In genomic region chr18:2983296-2983695, GRCh38 we compare ENCODE assay signal across 14 cellular contexts. TPM values are rescaled to one million over a fixed set of nuclear protein-coding genes. Genes with fewer than 3 reads are reported as not detected.
DNase-seq lines count a peak whose midpoint lies in the region; ATAC-seq and TF ChIP-seq lines count a peak whose summit lies in the region.
"Had no signal": no experiment of that assay in that cellular context is flagged by ENCODE, and none has a peak within 500 bp of the region (broad histone marks: within the 10 kb centered on the region; RNA-seq: fewer than 3 reads in every experiment).

No MANE protein-coding gene starts in this region.

- H3K9me2 ChIP-seq in PC-3 (replicated peaks; ENCODE audit: low read length) = no peaks in the 10 kb centered on the region

- no peak for TF ChIP-seq CTCF in brain (conservative IDR thresholded peaks at IDR 0.05)
- TF ChIP-seq CTCF in PC-3 (conservative IDR thresholded peaks at IDR 0.05; ENCODE audit: low read depth, low read length) = no peak

- no peak overlapping the region for H3K4me3 ChIP-seq in BLaER1
- H3K4me3 ChIP-seq in muscle layer of duodenum (ENCODE audit: low read depth in 1 of 2, low read length in 2 of 2) = no peak overlapping the region
- no peak overlapping the region for H3K4me3 ChIP-seq in PC-3 (ENCODE audit: low read length)

- H3K9me3 Mint-ChIP-seq in IgD-negative memory B cell (no peaks in the 10 kb centered on the region), brain (peaks cover 0 to 12% (median 3%) of the 10 kb centered on the region in 5 experiments)

- H3K9ac ChIP-seq in BLaER1 = no peak overlapping the region
- H3K9ac ChIP-seq in PC-3 (ENCODE audit: low read length) = no peak overlapping the region

- H2AFZ ChIP-seq in PC-3 (ENCODE audit: low read length) = no peak overlapping the region

- no peaks in the 10 kb centered on the region for H3K9me3 ChIP-seq in BLaER1
- no peaks in the 10 kb centered on the region for H3K9me3 ChIP-seq in muscle layer of duodenum (ENCODE audit: control insufficient read depth in 1 of 2, low read length in 2 of 2)
- H3K9me3 ChIP-seq in PC-3 (ENCODE audit: low read length) = no peaks in the 10 kb centered on the region

- peaks cover 36% of the 10 kb centered on the region; the same call in 1 of the 2 replicates for H4K20me1 ChIP-seq in BLaER1
- no peaks in the 10 kb centered on the region for H4K20me1 ChIP-seq in PC-3 (ENCODE audit: low read length)

- DNase-seq in HT-29 (ENCODE audit: low spot score) (no peak), PC-3 (no peak), T1000 (lab: John Stamatoyannopoulos, UW) (no peak)
- DNase-seq: activated CD4-positive, alpha-beta T cell treated with anti-CD3 and anti-CD28 coated beads, Interleukin-2, amount 50 U/mL, for 4 hours; mammary epithelial cell; NCI-H1694; NCI-H82 had no signal

- no peak for ATAC-seq in GM18511 (IDR thresholded peaks at IDR 0.05; ENCODE audit: unreplicated experiment)
- no peak for ATAC-seq in PC-3

- H3K27me3 ChIP-seq in BLaER1 = no peaks in the 10 kb centered on the region
- H3K27me3 ChIP-seq in muscle layer of duodenum (ENCODE audit: low read depth, low read length) = no peaks in the 10 kb centered on the region
- H3K27me3 ChIP-seq in PC-3 (ENCODE audit: low read length) = no peaks in the 10 kb centered on the region

- peaks cover 56 to 60% (median 57%) of the 10 kb centered on the region in 3 donors for H3K4me1 Mint-ChIP-seq in IgD-negative memory B cell
- peaks cover 61% of the 10 kb centered on the region for H3K4me1 Mint-ChIP-seq in brain

- intact Hi-C loops in PC-3 (cut with micrococcal nuclease) = loop anchor here (5.0 kb wide), 1 partner anchor 36 kb away; no protein-coding TSS in a partner anchor

- H3K4me3 Mint-ChIP-seq in IgD-negative memory B cell (peak overlapping the region in 2 of 4 donors; percentile 38 to 87), brain (peak overlapping the region in 1 of 5 experiments; percentile 28)

- H3K27ac ChIP-seq in BLaER1 (no peak overlapping the region), muscle layer of duodenum (ENCODE audit: low read length) (peak overlapping the region; percentile 91), PC-3 (ENCODE audit: low read length) (no peak overlapping the region)
- H3K27ac ChIP-seq: epithelial cell of prostate had no signal

- CTCF ChIA-PET in PC-3 (lab: Charles Lee) = interaction anchor here (0.6 kb wide), 1 partner anchor 33 kb away, joined by 3 read pairs; no protein-coding TSS in a partner anchor

- H3K4me2 ChIP-seq in BLaER1 (peak overlapping the region; percentile 36), PC-3 (ENCODE audit: low read length) (no peak overlapping the region)

- H3K36me3 Mint-ChIP-seq in IgD-negative memory B cell (peaks cover 2% of the 10 kb centered on the region), brain (peaks cover 32% of the 10 kb centered on the region)

- peaks cover 41% of the 10 kb centered on the region for H3K79me2 ChIP-seq in PC-3 (ENCODE audit: low read length)

- H3K27me3 Mint-ChIP-seq in IgD-negative memory B cell = peaks cover 2% of the 10 kb centered on the region
- no peaks in the 10 kb centered on the region for H3K27me3 Mint-ChIP-seq in brain
- H3K27me3 Mint-ChIP-seq: progenitor cell of endocrine pancreas had no signal

- POLR2A ChIA-PET in PC-3 (lab: Charles Lee; ENCODE audit: unreplicated experiment) = no interaction called here

- peaks cover 58% of the 10 kb centered on the region for H3K4me1 ChIP-seq in BLaER1
- peaks cover 30 to 31% of the 10 kb centered on the region in 2 donors for H3K4me1 ChIP-seq in muscle layer of duodenum (ENCODE audit: control insufficient read depth in 1 of 2, insufficient read depth in 2 of 2, low read length in 2 of 2)
- H3K4me1 ChIP-seq in PC-3 (ENCODE audit: insufficient read depth, low read length) = peaks cover 43% of the 10 kb centered on the region

- BruUV-seq in PC-3 (replicated peaks; lab: Mats Ljungman, UMichigan) = no TSS peak

- H3K27ac Mint-ChIP-seq in IgD-negative memory B cell (peak overlapping the region; percentile 65 to 93 (median 66)), brain (peak overlapping the region in 3 of 5 experiments; percentile 27 to 83 (median 66))
- H3K27ac Mint-ChIP-seq: progenitor cell of endocrine pancreas had no signal

- H3K36me3 ChIP-seq in BLaER1 (peaks cover 9% of the 10 kb centered on the region; the same call in 1 of the 2 replicates), muscle layer of duodenum (ENCODE audit: control insufficient read depth in 1 of 2, insufficient read depth in 2 of 2, low read length in 2 of 2) (peaks cover 3% of the 10 kb centered on the region in 2 donors), PC-3 (ENCODE audit: low read depth, low read length) (no peaks in the 10 kb centered on the region)

- H3F3A ChIP-seq in PC-3 (ENCODE audit: low read length, unreplicated experiment) = peaks cover 8% of the 10 kb centered on the region

RNA-seq across cellular contexts. Expression of gene LPIN2, which starts 29.6 kb away (rescaled TPM):
- polyA plus RNA-seq in IgD-negative memory B cell = 8.8 TPM
- 30.5 TPM for polyA plus RNA-seq in brain (ENCODE audit: insufficient read depth, low read depth, low replicate concordance)
- total RNA-seq in HT-29 (2014; rRNA removed; shearing (Covaris generic)) = 35.5 and 41.8 TPM in 2 replicates
- 9.8 and 10.7 TPM in 2 replicates for total RNA-seq in PC-3 (2014; rRNA removed)
